In genomic region chr11:94175545-94175944, GRCh38 we compare ENCODE assay signal across 17 cellular contexts. TPM values are rescaled to one million over a fixed set of nuclear protein-coding genes. Genes with fewer than 3 reads are reported as not detected.
DNase-seq lines count a peak whose midpoint lies in the region; ATAC-seq, FAIRE-seq and TF ChIP-seq lines count a peak whose summit lies in the region.
"Had no signal": no experiment of that assay in that cellular context is flagged by ENCODE, and none has a peak within 500 bp of the region (broad histone marks: within the 10 kb centered on the region; RNA-seq: fewer than 3 reads in every experiment).

No MANE protein-coding gene starts in this region.

- H3K27me3 ChIP-seq in breast epithelium: no peaks in the 10 kb centered on the region
- H3K27me3 ChIP-seq in astrocyte (ENCODE audit: insufficient read depth, low read length): no peaks in the 10 kb centered on the region
- H3K27me3 ChIP-seq in foreskin keratinocyte: no peaks in the 10 kb centered on the region
- H3K27me3 ChIP-seq in thoracic aorta (replicated peaks; ENCODE audit: insufficient read depth): no peaks in the 10 kb centered on the region

- BruUV-seq in MCF 10A (replicated peaks; lab: Mats Ljungman, UMichigan): no TSS peak

- POLR2A ChIA-PET in MCF 10A (lab: Yijun Ruan, JAX): interaction anchor here (0.6 to 2.2 kb wide), 8 partner anchors 9 to 274 kb away, joined by 3 to 12 read pairs (median 4); partner anchors contain the start of gene PANX1

- H3K27ac ChIP-seq in breast epithelium (no peak overlapping the region), astrocyte (ENCODE audit: low read depth, low read length) (peak overlapping the region; percentile 50), foreskin keratinocyte (peak overlapping the region; percentile 46), thoracic aorta (peak overlapping the region in 1 of 2 donors; percentile 16)
- H3K27ac ChIP-seq: 22Rv1 had no signal

- peaks cover 84% of the 10 kb centered on the region for H4K20me1 ChIP-seq in astrocyte (ENCODE audit: insufficient read depth, low read length)

- ATAC-seq in foreskin keratinocyte (peak; percentile 77), thoracic aorta (ENCODE audit: insufficient number of reproducible peaks, low FRiP score, low read depth) (peak; percentile 68), HG03520 (IDR thresholded peaks at IDR 0.05; ENCODE audit: unreplicated experiment) (no peak), HG03097 (IDR thresholded peaks at IDR 0.05; ENCODE audit: low FRiP score, unreplicated experiment) (no peak)
- ATAC-seq: activated CD4-positive, alpha-beta T cell treated with anti-CD3 and anti-CD28 coated beads for 36 hours; PC-3; T-cell had no signal

- H3K9me3 ChIP-seq in breast epithelium (no peaks in the 10 kb centered on the region), astrocyte (ENCODE audit: insufficient read depth, low read depth, low read length) (no peaks in the 10 kb centered on the region), thoracic aorta (no peaks in the 10 kb centered on the region)
- H3K9me3 ChIP-seq: Caco-2 had no signal

- H3K36me3 ChIP-seq in breast epithelium (no peaks in the 10 kb centered on the region), astrocyte (ENCODE audit: insufficient read depth, low read length) (peaks cover 7% of the 10 kb centered on the region), thoracic aorta (peaks cover 8% of the 10 kb centered on the region)

- H3K27ac Mint-ChIP-seq in MCF 10A (ENCODE audit: low read depth, unreplicated experiment) (no peak overlapping the region), astrocyte (ENCODE audit: unreplicated experiment) (peak overlapping the region; percentile 6)
- H3K27ac Mint-ChIP-seq: activated CD4-positive, alpha-beta T cell treated with anti-CD3 and anti-CD28 coated beads for 36 hours; T-cell had no signal

- H3K36me3 Mint-ChIP-seq in MCF 10A (ENCODE audit: insufficient read depth, unreplicated experiment) (peaks cover 26% of the 10 kb centered on the region), astrocyte (ENCODE audit: low read depth, unreplicated experiment) (peaks cover 34% of the 10 kb centered on the region)

- H3K27me3 Mint-ChIP-seq in MCF 10A (ENCODE audit: insufficient read depth, unreplicated experiment) (no peaks in the 10 kb centered on the region), astrocyte (ENCODE audit: low read depth, unreplicated experiment) (no peaks in the 10 kb centered on the region)
- H3K27me3 Mint-ChIP-seq: activated CD4-positive, alpha-beta T cell treated with anti-CD3 and anti-CD28 coated beads for 36 hours; T-cell had no signal

- FAIRE-seq in astrocyte (lab: Jason Lieb, UNC): peak; percentile 78

- H3K4me1 ChIP-seq in breast epithelium (no peaks in the 10 kb centered on the region), astrocyte (ENCODE audit: insufficient read depth, low read length) (peaks cover 8% of the 10 kb centered on the region), foreskin keratinocyte (no peaks in the 10 kb centered on the region), thoracic aorta (ENCODE audit: control insufficient read depth in 1 of 2, low read depth in 2 of 2) (peaks cover 8 to 24% of the 10 kb centered on the region in 2 donors)
- H3K4me1 ChIP-seq: Caco-2 had no signal

- no peak overlapping the region for H3K9ac ChIP-seq in astrocyte (ENCODE audit: low read length)

- H3K9me3 Mint-ChIP-seq in MCF 10A (ENCODE audit: unreplicated experiment) (no peaks in the 10 kb centered on the region), astrocyte (ENCODE audit: unreplicated experiment) (no peaks in the 10 kb centered on the region)
- H3K9me3 Mint-ChIP-seq: T-cell had no signal

- no peak overlapping the region for H2AFZ ChIP-seq in astrocyte (ENCODE audit: low read depth, low read length)

- no peak overlapping the region for H3K4me3 ChIP-seq in breast epithelium
- no peak overlapping the region for H3K4me3 ChIP-seq in astrocyte (ENCODE audit: insufficient read depth, low read depth, low read length)
- no peak overlapping the region for H3K4me3 ChIP-seq in thoracic aorta

- H3K4me2 ChIP-seq in astrocyte (ENCODE audit: low read length): peak overlapping the region; percentile 55

- no peak for TF ChIP-seq POLR2A in breast epithelium (IDR thresholded peaks at IDR 0.05)

- TF ChIP-seq CTCF in MCF 10A (IDR thresholded peaks at IDR 0.05; ENCODE audit: unreplicated experiment): no peak
- TF ChIP-seq CTCF in breast epithelium (IDR thresholded peaks at IDR 0.05): no peak
- no peak for TF ChIP-seq CTCF in astrocyte (IDR thresholded peaks at IDR 0.05; ENCODE audit: insufficient read depth, low read depth, low read length)
- TF ChIP-seq CTCF in foreskin keratinocyte (conservative IDR thresholded peaks at IDR 0.05): no peak
- no peak for TF ChIP-seq CTCF in thoracic aorta (IDR thresholded peaks at IDR 0.05)

- H3K79me2 ChIP-seq in astrocyte (ENCODE audit: insufficient read depth, low read length): peaks cover 50% of the 10 kb centered on the region

- H3K4me3 Mint-ChIP-seq in MCF 10A (ENCODE audit: unreplicated experiment) (no peak overlapping the region), astrocyte (ENCODE audit: unreplicated experiment) (no peak overlapping the region)
- H3K4me3 Mint-ChIP-seq: activated CD4-positive, alpha-beta T cell treated with anti-CD3 and anti-CD28 coated beads for 36 hours; T-cell had no signal

- intact Hi-C loops in MCF 10A (cut with micrococcal nuclease): no loop called here
- intact Hi-C loops in breast epithelium (cut with DNase I; ENCODE audit: low total_unique reads): no loop called here

- CTCF ChIA-PET in MCF 10A (lab: Yijun Ruan, JAX): interaction anchor here (0.6 to 7.7 kb wide), 9 partner anchors 8 to 343 kb away, joined by 3 to 100 read pairs (median 3); no protein-coding TSS in a partner anchor

- peak; percentile 84 for DNase-seq in MCF 10A (ENCODE audit: unreplicated experiment)
- no peak for DNase-seq in breast epithelium (ENCODE audit: low spot score in 2 of 2)
- peak; percentile 97 for DNase-seq in astrocyte (ENCODE audit: low read depth)
- peak; percentile 69 to 81 for DNase-seq in foreskin keratinocyte
- peak; percentile 10 for DNase-seq in thoracic aorta (ENCODE audit: low spot score)
- no peak for DNase-seq in cerebellum (ENCODE audit: low spot score)
- DNase-seq: activated CD4-positive, alpha-beta T cell treated with anti-CD3 and anti-CD28 coated beads for 36 hours; activated T-cell treated with anti-CD3 and anti-CD28 coated beads for 4 hours; amygdala; Caco-2; NCI-H1105; NCI-H446; PC-3; T-cell had no signal

- H3K4me1 Mint-ChIP-seq in MCF 10A (ENCODE audit: insufficient read depth, unreplicated experiment) (peaks cover 12% of the 10 kb centered on the region), astrocyte (ENCODE audit: low read depth, unreplicated experiment) (peaks cover 20% of the 10 kb centered on the region)

RNA-seq across cellular contexts. Expression of gene PANX1, which starts 46.9 kb away (rescaled TPM):
- total RNA-seq in MCF 10A (2022) (26.1 and 30.1 TPM in 2 replicates), breast epithelium (10 to 100 TPM; 16.7 to 20.3 (median 17.7) TPM), astrocyte (42.1 and 46.8 TPM in 2 replicates), foreskin keratinocyte (67.1 and 69.4 TPM in 2 replicates), thoracic aorta (10 to 100 TPM; 29.6 to 49.2 TPM), cerebellum (117 TPM)
- 16.6 and 17.9 TPM in 2 replicates for polyA plus RNA-seq in foreskin keratinocyte

Comparison
In these comparisons a context has a peak if more than half of its experiments do, and no peak if none do; other contexts are left out.
1. DNase-seq: peak in MCF 10A (single experiment), astrocyte (single experiment), foreskin keratinocyte (2 of 2) and thoracic aorta (single experiment); none in breast epithelium (0 of 2) and cerebellum (single experiment).
2. H3K27ac ChIP-seq: peak in astrocyte (single experiment) and foreskin keratinocyte (single experiment); none in breast epithelium (0 of 2).
3. ATAC-seq: peak in foreskin keratinocyte (single experiment) and thoracic aorta (single experiment); none in HG03520 (single experiment) and HG03097 (single experiment).